16 cellular contexts compared by ENCODE assay signal in the genomic region with DNA sequence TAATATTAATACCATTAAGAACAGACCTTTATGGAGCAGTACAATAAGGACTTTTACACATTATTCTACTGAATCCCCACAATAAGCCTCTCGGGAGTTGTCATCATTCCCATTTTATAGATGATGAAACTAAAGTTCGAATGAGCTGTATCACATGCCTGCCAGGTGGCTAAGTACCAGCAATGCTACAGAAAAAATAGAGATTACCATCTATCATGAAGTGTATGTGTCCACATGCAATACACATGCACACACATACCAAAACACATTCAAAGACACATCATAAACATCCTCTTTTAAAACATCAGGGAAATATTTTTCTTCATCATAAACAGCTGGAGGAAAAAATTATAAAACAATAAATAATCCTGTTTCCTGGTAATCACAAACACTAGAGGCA.
DNase-seq lines count a peak whose midpoint lies in the region; ATAC-seq and TF ChIP-seq lines count a peak whose summit lies in the region.
"Had no signal": no experiment of that assay in that cellular context is flagged by ENCODE, and none has a peak within 500 bp of the region (broad histone marks: within the 10 kb centered on the region; RNA-seq: fewer than 3 reads in every experiment).

No MANE protein-coding gene starts in this region.

- DNase-seq in EH (ENCODE audit: low read depth) (peak; percentile 3), NCI-H69 (lab: John Stamatoyannopoulos, UW) (peak; percentile 54), fibroblast of gingiva (ENCODE audit: low read depth) (peak; percentile 17), occipital lobe (lab: John Stamatoyannopoulos, UW) (no peak), AML-193 (lab: John Stamatoyannopoulos, UW) (no peak)
- DNase-seq: BE2C; CD4-positive, alpha-beta T cell; CD8-positive, alpha-beta memory T cell; DMS53; DMS79 treated with DMSO at 0.1 percent for 48 hours; H9; HFFc6 had no signal

- ATAC-seq in GM19455 (IDR thresholded peaks at IDR 0.05; ENCODE audit: unreplicated experiment), result no peak
- ATAC-seq: GM23338 had no signal

- no peak for TF ChIP-seq CTCF in 22Rv1 (IDR thresholded peaks at IDR 0.05)

- peak overlapping the region; percentile 29; the same call in 1 of the 2 replicates for H3K27ac ChIP-seq in 22Rv1
- H3K27ac ChIP-seq: BLaER1 treated with 17β-estradiol and CSF1 and Interleukin-3, amounts not matched to agents 10 nM and 100 nM had no signal

Comparison
In these comparisons a context has a peak if more than half of its experiments do, and no peak if none do; other contexts are left out.
1. DNase-seq: peak in EH (single experiment), NCI-H69 (single experiment) and fibroblast of gingiva (single experiment); none in occipital lobe (single experiment) and AML-193 (0 of 2).